23 cellular contexts compared by ENCODE assay signal in the genomic region with DNA sequence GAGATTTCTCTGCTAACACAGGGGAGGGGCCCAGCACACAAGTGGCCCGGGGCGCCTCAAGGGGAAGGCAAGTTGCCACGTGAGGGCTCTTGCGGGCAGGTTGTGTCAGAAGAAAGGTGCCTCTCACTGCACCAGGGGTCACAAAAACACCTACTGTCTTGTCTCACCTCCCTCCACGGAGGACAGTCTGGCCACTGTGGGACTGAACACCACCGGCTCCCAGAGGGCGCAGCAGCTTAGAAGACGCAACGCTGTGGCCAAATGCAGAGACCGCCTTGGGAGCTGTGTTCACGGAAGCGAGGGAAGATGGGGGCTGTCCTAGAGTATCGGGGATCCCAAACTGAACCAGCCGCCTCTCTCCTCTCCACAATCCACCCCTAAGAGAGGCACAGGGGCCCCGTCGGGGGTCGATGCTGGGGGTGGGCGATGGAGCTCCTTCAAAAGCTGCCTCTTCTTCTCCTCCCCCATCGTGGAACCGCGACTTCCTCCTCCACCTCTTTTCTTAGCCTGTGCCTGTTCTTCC.
DNase-seq lines count a peak whose midpoint lies in the region.
"Had no signal": no experiment of that assay in that cellular context is flagged by ENCODE, and none has a peak within 500 bp of the region (broad histone marks: within the 10 kb centered on the region; RNA-seq: fewer than 3 reads in every experiment).

No MANE protein-coding gene starts in this region.

- H2BK5ac ChIP-seq in neuronal stem cell (ENCODE audit: low read length) = peak overlapping the region; percentile 33

- H3K4me1 Mint-ChIP-seq in CD4-positive, alpha-beta memory T cell = peaks cover 54 to 95% (median 81%) of the 10 kb centered on the region in 4 donors
- peaks cover 48% of the 10 kb centered on the region for H3K4me1 Mint-ChIP-seq in activated T-helper 2 cell treated with anti-CD3 and anti-CD28 coated beads, Interferon-gamma antibody, Interleukin-2, Interleukin-4, amounts not matched to agents 10 μg/mL and 5 μg/mL and 100 μg/mL, durations not matched to agents 14 hours and 24 hours and 36 hours (ENCODE audit: low read depth)

- no peak overlapping the region for H3K4me2 ChIP-seq in neuronal stem cell (ENCODE audit: insufficient read depth, low read length, poor library complexity, severe bottlenecking)
- H3K4me2 ChIP-seq: GM23338 had no signal

- DNase-seq in activated CD8-positive, alpha-beta memory T cell treated with anti-CD3 and anti-CD28 coated beads, Interleukin-2, amount 50 U/mL, for 48 hours = peak; percentile 69
- DNase-seq in activated CD8-positive, alpha-beta memory T cell treated with anti-CD3 and anti-CD28 coated beads for 24 hours = no peak
- no peak for DNase-seq in CD4-positive, alpha-beta memory T cell
- no peak for DNase-seq in activated T-helper 2 cell treated with anti-CD3 and anti-CD28 coated beads, Interferon-gamma antibody, Interleukin-2, Interleukin-4, amounts not matched to agents 10 μg/mL and 5 μg/mL and 100 μg/mL, durations not matched to agents 14 hours and 24 hours and 36 hours (ENCODE audit: low spot score)
- no peak for DNase-seq in neuronal stem cell (ENCODE audit: low spot score)
- no peak for DNase-seq in inferior parietal cortex (ENCODE audit: extremely low spot score)
- DNase-seq in nucleus accumbens (lab: John Stamatoyannopoulos, UW) = no peak
- no peak for DNase-seq in NCI-H446 (lab: John Stamatoyannopoulos, UW)
- DNase-seq: caudate nucleus; endodermal cell; glutamatergic neuron; NCI-H1092 treated with DMSO at 0.1 percent for 48 hours; NCI-H187; NCI-H2171; NCI-H510A; nephron progenitor cell; ovary; stimulated activated naive B cell treated with anti-CD40 and anti-IgM and Interleukin-4, amounts not matched to agents 10 μg/mL and 1 μg/mL and 100 μg/mL, for 72 hours; testis; uterus had no signal

- H3K27ac Mint-ChIP-seq in CD4-positive, alpha-beta memory T cell = peak overlapping the region in 6 of 7 donors; percentile 72 to 95 (median 88)
- H3K27ac Mint-ChIP-seq in activated T-helper 2 cell treated with anti-CD3 and anti-CD28 coated beads, Interferon-gamma antibody, Interleukin-2, Interleukin-4, amounts not matched to agents 10 μg/mL and 5 μg/mL and 100 μg/mL, durations not matched to agents 14 hours and 24 hours and 36 hours = peak overlapping the region; percentile 34
- H3K27ac Mint-ChIP-seq: endodermal cell; nephron progenitor cell; stimulated activated naive B cell treated with anti-CD40 and anti-IgM and Interleukin-4, amounts not matched to agents 10 μg/mL and 1 μg/mL and 100 μg/mL, for 72 hours had no signal

- H3K4me3 Mint-ChIP-seq in CD4-positive, alpha-beta memory T cell = peak overlapping the region in 4 of 8 donors; percentile 64 to 82 (median 79)
- H3K4me3 Mint-ChIP-seq in activated T-helper 2 cell treated with anti-CD3 and anti-CD28 coated beads, Interferon-gamma antibody, Interleukin-2, Interleukin-4, amounts not matched to agents 10 μg/mL and 5 μg/mL and 100 μg/mL, durations not matched to agents 14 hours and 24 hours and 36 hours (ENCODE audit: low read depth) = no peak overlapping the region
- H3K4me3 Mint-ChIP-seq: endodermal cell; GM23338; nephron progenitor cell; stimulated activated naive B cell treated with anti-CD40 and anti-IgM and Interleukin-4, amounts not matched to agents 10 μg/mL and 1 μg/mL and 100 μg/mL, for 72 hours had no signal

- no peak overlapping the region for H3K4ac ChIP-seq in neuronal stem cell (ENCODE audit: low read length)

- no peaks in the 10 kb centered on the region for H3K79me1 ChIP-seq in neuronal stem cell (ENCODE audit: low read depth, low read length)

- H3K9me3 Mint-ChIP-seq in CD4-positive, alpha-beta memory T cell = peaks cover 0 to 2% (median 0%) of the 10 kb centered on the region in 8 donors
- H3K9me3 Mint-ChIP-seq in activated T-helper 2 cell treated with anti-CD3 and anti-CD28 coated beads, Interferon-gamma antibody, Interleukin-2, Interleukin-4, amounts not matched to agents 10 μg/mL and 5 μg/mL and 100 μg/mL, durations not matched to agents 14 hours and 24 hours and 36 hours = no peaks in the 10 kb centered on the region
- H3K9me3 Mint-ChIP-seq: endodermal cell; GM23338; IgD-negative memory B cell; nephron progenitor cell; stimulated activated naive B cell treated with anti-CD40 and anti-IgM and Interleukin-4, amounts not matched to agents 10 μg/mL and 1 μg/mL and 100 μg/mL, for 72 hours had no signal

- H3K9me3 ChIP-seq in CD4-positive, alpha-beta memory T cell (ENCODE audit: control insufficient read depth in 1 of 2, low read length in 2 of 2) = no peaks in the 10 kb centered on the region
- H3K9me3 ChIP-seq in neuronal stem cell (replicated peaks in 1 of 2; ENCODE audit: control insufficient read depth in 2 of 2, insufficient read depth in 1 of 2, low read depth in 1 of 2, low read length in 2 of 2) = no peaks in the 10 kb centered on the region
- H3K9me3 ChIP-seq: ovary, SJSA1, testis, uterus had no signal

- peak overlapping the region; percentile 50 for H2BK15ac ChIP-seq in neuronal stem cell (ENCODE audit: low read length)

- POLR2A ChIA-PET in CD4-positive, alpha-beta memory T cell (lab: Charles Lee; ENCODE audit: partially characterized antibody) = interaction anchor here (0.8 to 4.4 kb wide), 5 partner anchors 57 to 282 kb away, joined by 3 to 46 read pairs (median 3); a partner anchor contains a TSS

- no peak overlapping the region for H4K91ac ChIP-seq in neuronal stem cell (ENCODE audit: low read depth, low read length, poor library complexity)

- no peaks in the 10 kb centered on the region for H3K27me3 Mint-ChIP-seq in CD4-positive, alpha-beta memory T cell
- no peaks in the 10 kb centered on the region for H3K27me3 Mint-ChIP-seq in activated T-helper 2 cell treated with anti-CD3 and anti-CD28 coated beads, Interferon-gamma antibody, Interleukin-2, Interleukin-4, amounts not matched to agents 10 μg/mL and 5 μg/mL and 100 μg/mL, durations not matched to agents 14 hours and 24 hours and 36 hours (ENCODE audit: low read depth)
- H3K27me3 Mint-ChIP-seq: stimulated activated naive B cell treated with anti-CD40 and anti-IgM and Interleukin-4, amounts not matched to agents 10 μg/mL and 1 μg/mL and 100 μg/mL, for 72 hours had no signal

- no peak overlapping the region for H3K23ac ChIP-seq in neuronal stem cell (ENCODE audit: low read depth, low read length, poor library complexity)

- H4K8ac ChIP-seq in neuronal stem cell (ENCODE audit: low read depth, low read length) = no peak overlapping the region

- no peaks in the 10 kb centered on the region for H3K36me3 Mint-ChIP-seq in CD4-positive, alpha-beta memory T cell
- peaks cover 3% of the 10 kb centered on the region for H3K36me3 Mint-ChIP-seq in activated T-helper 2 cell treated with anti-CD3 and anti-CD28 coated beads, Interferon-gamma antibody, Interleukin-2, Interleukin-4, amounts not matched to agents 10 μg/mL and 5 μg/mL and 100 μg/mL, durations not matched to agents 14 hours and 24 hours and 36 hours (ENCODE audit: low read depth)
- H3K36me3 Mint-ChIP-seq: stimulated activated naive B cell treated with anti-CD40 and anti-IgM and Interleukin-4, amounts not matched to agents 10 μg/mL and 1 μg/mL and 100 μg/mL, for 72 hours had no signal

- no CpG with 5 or more reads among the region's 21 CpGs for WGBS in neuronal stem cell (ENCODE audit: extremely low coverage in 2 of 2, insufficient read length in 2 of 2, insufficient replicate concordance in 1 of 2), 2 donors

- peak overlapping the region; percentile 4 for H3K27ac ChIP-seq in CD4-positive, alpha-beta memory T cell (ENCODE audit: low read depth, low read length)
- no peak overlapping the region for H3K27ac ChIP-seq in neuronal stem cell (replicated peaks; ENCODE audit: low read length)
- H3K27ac ChIP-seq: ovary, SJSA1, testis, uterus had no signal

- CTCF ChIA-PET in CD4-positive, alpha-beta memory T cell (lab: Charles Lee; ENCODE audit: partially characterized antibody) = interaction anchor here (0.6 to 1.5 kb wide), 4 partner anchors 86 to 299 kb away, joined by 3 read pairs; no protein-coding TSS in a partner anchor

- no peak overlapping the region for H2BK12ac ChIP-seq in neuronal stem cell (ENCODE audit: low read length)

- intact Hi-C loops in CD4-positive, alpha-beta memory T cell (cut with micrococcal nuclease) = loop anchor here (5.0 kb wide), 5 partner anchors 43 to 712 kb away; no protein-coding TSS in a partner anchor
- intact Hi-C loops in activated T-helper 2 cell treated with anti-CD3 and anti-CD28 coated beads, Interferon-gamma antibody, Interleukin-2, Interleukin-4, amounts not matched to agents 10 μg/mL and 5 μg/mL and 100 μg/mL, durations not matched to agents 14 hours and 24 hours and 36 hours (cut with micrococcal nuclease) = no loop called here

- peak overlapping the region; percentile 76 for H2AK5ac ChIP-seq in neuronal stem cell (ENCODE audit: low read depth, low read length)

- no peak overlapping the region for H3K9ac ChIP-seq in neuronal stem cell (ENCODE audit: low read depth, low read length, poor library complexity)

- no peak overlapping the region for H2AFZ ChIP-seq in neuronal stem cell (ENCODE audit: low read length)
- H2AFZ ChIP-seq: GM23338 had no signal

- peaks cover 89% of the 10 kb centered on the region for H3K4me1 ChIP-seq in CD4-positive, alpha-beta memory T cell (ENCODE audit: insufficient read depth, low read length)
- H3K4me1 ChIP-seq in neuronal stem cell (ENCODE audit: control insufficient read depth in 2 of 2, insufficient read depth in 1 of 2, low read depth in 1 of 2, low read length in 2 of 2) = peaks cover 0 to 10% of the 10 kb centered on the region in 2 donors
- H3K4me1 ChIP-seq: SJSA1, testis, uterus had no signal

- H3K36me3 ChIP-seq in CD4-positive, alpha-beta memory T cell (ENCODE audit: insufficient read depth, low read length) = no peaks in the 10 kb centered on the region
- no peaks in the 10 kb centered on the region for H3K36me3 ChIP-seq in neuronal stem cell (replicated peaks in 1 of 2; ENCODE audit: control insufficient read depth in 2 of 2, insufficient read depth in 2 of 2, low read length in 2 of 2)
- H3K36me3 ChIP-seq: ovary, SJSA1, uterus had no signal

- no peak overlapping the region for H3K4me3 ChIP-seq in CD4-positive, alpha-beta memory T cell (ENCODE audit: low read length in 2 of 2)
- no peak overlapping the region for H3K4me3 ChIP-seq in neuronal stem cell (ENCODE audit: low read length in 2 of 2)
- H3K4me3 ChIP-seq: GM23338, ovary, SJSA1, testis, uterus had no signal

- no peak overlapping the region for H2BK120ac ChIP-seq in neuronal stem cell (ENCODE audit: low read depth, low read length)

- H3K18ac ChIP-seq in neuronal stem cell (ENCODE audit: low read length) = peak overlapping the region; percentile 39

- H3K27me3 ChIP-seq in CD4-positive, alpha-beta memory T cell (ENCODE audit: insufficient read depth, low read length) = no peaks in the 10 kb centered on the region
- H3K27me3 ChIP-seq in neuronal stem cell (ENCODE audit: control insufficient read depth in 3 of 3, insufficient read depth in 3 of 3, low read depth in 1 of 3, low read length in 3 of 3) = no peaks in the 10 kb centered on the region
- H3K27me3 ChIP-seq: ovary, SJSA1, testis, uterus had no signal

- H3K14ac ChIP-seq in neuronal stem cell (ENCODE audit: low read length) = no peak overlapping the region
